39 cellular contexts compared by ENCODE assay signal in the genomic region with DNA sequence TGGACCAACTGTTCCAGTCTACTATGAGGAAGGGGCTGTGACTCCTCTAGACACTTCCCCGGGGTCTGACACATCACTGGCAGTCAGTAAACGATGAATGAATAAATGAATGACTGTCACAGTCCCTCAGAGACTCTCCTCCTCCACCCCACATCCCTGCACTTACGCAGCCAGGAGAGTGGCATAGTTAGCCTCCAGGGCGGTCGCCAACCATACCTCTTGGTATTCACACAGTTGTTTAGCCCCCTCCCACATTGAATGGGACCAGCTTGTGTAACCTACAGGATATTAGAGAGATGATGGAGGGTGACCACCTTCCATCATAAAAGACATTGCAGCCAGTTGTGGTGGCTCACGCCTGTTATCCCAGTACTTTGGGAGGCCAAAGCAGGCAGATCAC. TPM values are rescaled to one million over a fixed set of nuclear protein-coding genes. Genes with fewer than 3 reads are reported as not detected.
"Had no signal": no experiment of that assay in that cellular context is flagged by ENCODE, and none has a peak within 500 bp of the region (broad histone marks: within the 10 kb centered on the region; RNA-seq: fewer than 3 reads in every experiment).

No MANE protein-coding gene starts in this region.

- H3K27ac ChIP-seq: adrenal gland, ascending aorta, body of pancreas, brain microvascular endothelial cell, breast epithelium, cardiac muscle cell had no signal

- H3K4me3 ChIP-seq: adrenal gland, ascending aorta, body of pancreas, breast epithelium, cardiac muscle cell had no signal

- H3K36me3 Mint-ChIP-seq: activated naive CD4-positive, alpha-beta T cell treated with anti-CD3 and anti-CD28 coated beads, Interleukin-2, amount 10 ng/mL, durations not matched to agents 7 days and 5 days; activated naive CD4-positive, alpha-beta T cell treated with anti-CD3 and anti-CD28 coated beads, Interleukin-2, amount 50 U/mL, for 24 hours; activated naive CD4-positive, alpha-beta T cell treated with anti-CD3 and anti-CD28 coated beads, Interleukin-2, amount 50 U/mL, for 72 hours; activated naive CD8-positive, alpha-beta T cell; activated naive CD8-positive, alpha-beta T cell treated with anti-CD3 and anti-CD28 coated beads for 36 hours; brain had no signal

- H3K4me1 ChIP-seq: adrenal gland, ascending aorta, body of pancreas, breast epithelium had no signal

- DNase-seq: activated effector memory CD4-positive, alpha-beta T cell treated with anti-CD3 and anti-CD28 coated beads, Interleukin-2, amount 50 U/mL, for 16 hours; activated effector memory CD4-positive, alpha-beta T cell treated with Interleukin-2 at 50 U/mL for 16 hours; activated gamma-delta T cell; activated gamma-delta T cell treated with Interleukin-2 at 50 U/mL for 16 hours; activated naive CD4-positive, alpha-beta T cell; activated naive CD4-positive, alpha-beta T cell treated with anti-CD3 and anti-CD28 coated beads for 36 hours; activated naive CD4-positive, alpha-beta T cell treated with anti-CD3 and anti-CD28 coated beads, Interleukin-2, amount 10 ng/mL, durations not matched to agents 7 days and 5 days; activated naive CD4-positive, alpha-beta T cell treated with anti-CD3 and anti-CD28 coated beads, Interleukin-2, amount 50 U/mL, for 16 hours; activated naive CD4-positive, alpha-beta T cell treated with Interleukin-2 at 50 U/mL for 16 hours; activated naive CD8-positive, alpha-beta T cell treated with anti-CD3 and anti-CD28 coated beads for 36 hours; activated naive CD8-positive, alpha-beta T cell treated with anti-CD3 and anti-CD28 coated beads, Interleukin-2, amount 10 ng/mL, durations not matched to agents 7 days and 5 days; activated naive CD8-positive, alpha-beta T cell treated with anti-CD3 and anti-CD28 coated beads, Interleukin-2, amount 50 U/mL, for 24 hours; activated T-cell treated with anti-CD3 and anti-CD28 coated beads for 4 hours; activated T-cell treated with anti-CD3 and anti-CD28 coated beads, Interleukin-2, amount 50 U/mL, for 24 hours; activated T-cell treated with anti-CD3 and anti-CD28 coated beads, Interleukin-2, amount 50 U/mL, for 4 hours; activated T-cell treated with anti-CD3 and anti-CD28 coated beads, Interleukin-2, amount 50 U/mL, for 48 hours; activated T-cell treated with anti-CD3 and anti-CD28 coated beads, Interleukin-2, amount 50 U/mL, for 72 hours; adrenal gland; amniotic stem cell; amygdala; anterior cingulate cortex; aorta; body of pancreas; brain microvascular endothelial cell; caudate nucleus; central memory CD4-positive, alpha-beta T cell; cerebellar nuclear complex had no signal

- H3K9me3 ChIP-seq: adrenal gland, body of pancreas had no signal

- ATAC-seq: activated naive CD4-positive, alpha-beta T cell treated with anti-CD3 and anti-CD28 coated beads, Interleukin-2, amount 50 U/mL, for 72 hours; activated naive CD8-positive, alpha-beta T cell treated with anti-CD3 and anti-CD28 coated beads, Interleukin-2, amount 50 U/mL, for 24 hours; activated T-cell treated with anti-CD3 and anti-CD28 coated beads, Interleukin-2, amount 50 U/mL, for 4 hours; activated T-cell treated with anti-CD3 and anti-CD28 coated beads, Interleukin-2, amount 50 U/mL, for 72 hours; activated T-helper 17 cell treated with anti-CD3 and anti-CD28 coated beads, Interleukin-2, amount 50 U/mL, for 72 hours; body of pancreas had no signal

- H3K36me3 ChIP-seq: adrenal gland, ascending aorta, brain microvascular endothelial cell, breast epithelium, cardiac muscle cell had no signal

- H3K27me3 ChIP-seq: adrenal gland, ascending aorta, body of pancreas, breast epithelium, cardiac muscle cell had no signal

- H3K9me3 Mint-ChIP-seq: activated naive CD4-positive, alpha-beta T cell treated with anti-CD3 and anti-CD28 coated beads for 36 hours; activated naive CD4-positive, alpha-beta T cell treated with anti-CD3 and anti-CD28 coated beads, Interleukin-2, amount 50 U/mL, for 24 hours; activated naive CD4-positive, alpha-beta T cell treated with anti-CD3 and anti-CD28 coated beads, Interleukin-2, amount 50 U/mL, for 72 hours; activated naive CD8-positive, alpha-beta T cell treated with anti-CD3 and anti-CD28 coated beads, Interleukin-2, amount 50 U/mL, for 24 hours; activated T-cell treated with anti-CD3 and anti-CD28 coated beads, Interleukin-2, amount 50 U/mL, for 24 hours; activated T-cell treated with anti-CD3 and anti-CD28 coated beads, Interleukin-2, amount 50 U/mL, for 4 hours; activated T-helper 1 cell treated with anti-CD3 and anti-CD28 coated beads, Interleukin-12 subunit alpha, Interleukin-12 subunit beta, Interleukin-2, Interleukin-4 antibody, amounts not matched to agents 30 ng/mL and 10 ng/mL and 1 ng/mL, durations not matched to agents 14 hours and 24 hours and 36 hours; activated T-helper 17 cell treated with anti-CD3 and anti-CD28 coated beads, Interleukin-2, amount 50 U/mL, for 72 hours; activated T-helper 2 cell treated with anti-CD3 and anti-CD28 coated beads, Interferon-gamma antibody, Interleukin-2, Interleukin-4, amounts not matched to agents 10 μg/mL and 5 μg/mL and 100 μg/mL, durations not matched to agents 14 hours and 24 hours and 36 hours; central memory CD8-positive, alpha-beta T cell had no signal

- H3K27me3 Mint-ChIP-seq: brain had no signal

- H3K27ac Mint-ChIP-seq: activated naive CD4-positive, alpha-beta T cell treated with anti-CD3 and anti-CD28 coated beads for 36 hours; activated naive CD4-positive, alpha-beta T cell treated with anti-CD3 and anti-CD28 coated beads, Interleukin-2, amount 10 ng/mL, durations not matched to agents 7 days and 5 days; activated naive CD4-positive, alpha-beta T cell treated with anti-CD3 and anti-CD28 coated beads, Interleukin-2, amount 50 U/mL, for 24 hours; activated naive CD4-positive, alpha-beta T cell treated with anti-CD3 and anti-CD28 coated beads, Interleukin-2, amount 50 U/mL, for 72 hours; activated naive CD8-positive, alpha-beta T cell; activated naive CD8-positive, alpha-beta T cell treated with anti-CD3 and anti-CD28 coated beads for 36 hours; activated naive CD8-positive, alpha-beta T cell treated with anti-CD3 and anti-CD28 coated beads, Interleukin-2, amount 10 ng/mL, durations not matched to agents 7 days and 5 days; activated naive CD8-positive, alpha-beta T cell treated with anti-CD3 and anti-CD28 coated beads, Interleukin-2, amount 50 U/mL, for 24 hours; activated T-cell treated with anti-CD3 and anti-CD28 coated beads, Interleukin-2, amount 50 U/mL, for 24 hours; activated T-cell treated with anti-CD3 and anti-CD28 coated beads, Interleukin-2, amount 50 U/mL, for 72 hours; activated T-helper 1 cell treated with anti-CD3 and anti-CD28 coated beads, Interleukin-12 subunit alpha, Interleukin-12 subunit beta, Interleukin-2, Interleukin-4 antibody, amounts not matched to agents 30 ng/mL and 10 ng/mL and 1 ng/mL, durations not matched to agents 14 hours and 24 hours and 36 hours; activated T-helper 17 cell treated with anti-CD3 and anti-CD28 coated beads, Interleukin-2, amount 50 U/mL, for 72 hours; activated T-helper 2 cell treated with anti-CD3 and anti-CD28 coated beads, Interferon-gamma antibody, Interleukin-2, Interleukin-4, amounts not matched to agents 10 μg/mL and 5 μg/mL and 100 μg/mL, durations not matched to agents 14 hours and 24 hours and 36 hours; brain had no signal

- H3K4me3 Mint-ChIP-seq: activated naive CD4-positive, alpha-beta T cell treated with anti-CD3 and anti-CD28 coated beads for 36 hours; activated naive CD4-positive, alpha-beta T cell treated with anti-CD3 and anti-CD28 coated beads, Interleukin-2, amount 10 ng/mL, durations not matched to agents 7 days and 5 days; activated naive CD4-positive, alpha-beta T cell treated with anti-CD3 and anti-CD28 coated beads, Interleukin-2, amount 50 U/mL, for 24 hours; activated naive CD8-positive, alpha-beta T cell; activated naive CD8-positive, alpha-beta T cell treated with anti-CD3 and anti-CD28 coated beads for 36 hours; activated naive CD8-positive, alpha-beta T cell treated with anti-CD3 and anti-CD28 coated beads, Interleukin-2, amount 10 ng/mL, durations not matched to agents 7 days and 5 days; activated naive CD8-positive, alpha-beta T cell treated with anti-CD3 and anti-CD28 coated beads, Interleukin-2, amount 50 U/mL, for 24 hours; activated T-cell treated with anti-CD3 and anti-CD28 coated beads, Interleukin-2, amount 50 U/mL, for 24 hours; activated T-cell treated with anti-CD3 and anti-CD28 coated beads, Interleukin-2, amount 50 U/mL, for 4 hours; activated T-cell treated with anti-CD3 and anti-CD28 coated beads, Interleukin-2, amount 50 U/mL, for 72 hours; activated T-helper 1 cell treated with anti-CD3 and anti-CD28 coated beads, Interleukin-12 subunit alpha, Interleukin-12 subunit beta, Interleukin-2, Interleukin-4 antibody, amounts not matched to agents 30 ng/mL and 10 ng/mL and 1 ng/mL, durations not matched to agents 14 hours and 24 hours and 36 hours; activated T-helper 17 cell treated with anti-CD3 and anti-CD28 coated beads, Interleukin-2, amount 50 U/mL, for 72 hours; brain; central memory CD8-positive, alpha-beta T cell had no signal

- H3K4me1 Mint-ChIP-seq: activated naive CD8-positive, alpha-beta T cell treated with anti-CD3 and anti-CD28 coated beads, Interleukin-2, amount 50 U/mL, for 24 hours; central memory CD8-positive, alpha-beta T cell had no signal

RNA-seq across cellular contexts. Expression of a gene that starts 32.8 kb away (rescaled TPM):
- total RNA-seq: activated T-helper 1 cell treated with anti-CD3 and anti-CD28 coated beads, Interleukin-12 subunit alpha, Interleukin-12 subunit beta, Interleukin-2, Interleukin-4 antibody, amounts not matched to agents 30 ng/mL and 10 ng/mL and 1 ng/mL, durations not matched to agents 14 hours and 24 hours and 36 hours; activated T-helper 17 cell treated with anti-CD3 and anti-CD28 coated beads, Interleukin-2, amount 50 U/mL, for 72 hours; activated T-helper 2 cell treated with anti-CD3 and anti-CD28 coated beads, Interferon-gamma antibody, Interleukin-2, Interleukin-4, amounts not matched to agents 10 μg/mL and 5 μg/mL and 100 μg/mL, durations not matched to agents 14 hours and 24 hours and 36 hours; ascending aorta; breast epithelium; bronchial epithelial cell had no signal
- polyA plus RNA-seq: aorta had no signal
